8 cellular contexts compared by ENCODE assay signal in genomic region chr4:148444296-148445070, GRCh38. TPM values are rescaled to one million over a fixed set of nuclear protein-coding genes. Genes with fewer than 3 reads are reported as not detected.
DNase-seq lines count a peak whose midpoint lies in the region; ATAC-seq and TF ChIP-seq lines count a peak whose summit lies in the region.

No MANE protein-coding gene starts in this region.

- peaks cover 27% of the 10 kb centered on the region for H3K4me1 Mint-ChIP-seq in brain

- H3K9me3 Mint-ChIP-seq in brain = no peaks in the 10 kb centered on the region

- no peak for TF ChIP-seq CTCF in GM12875 (IDR thresholded peaks at IDR 0.05; ENCODE audit: borderline replicate concordance, insufficient read depth, low read depth, low read length)
- no peak for TF ChIP-seq CTCF in brain (conservative IDR thresholded peaks at IDR 0.05)

- no peak for ATAC-seq in HG02588 (IDR thresholded peaks at IDR 0.05; ENCODE audit: unreplicated experiment)

- DNase-seq in T-helper 2 cell (peak; percentile 14 to 53 (median 35)), kidney tubule cell (ENCODE audit: low spot score) (peak; percentile 30), DMS153 treated with DMSO at 0.1 percent for 48 hours (lab: John Stamatoyannopoulos, UW; ENCODE audit: unreplicated experiment) (no peak), NCI-H2196 (lab: John Stamatoyannopoulos, UW; ENCODE audit: unreplicated experiment) (no peak)
- DNase-seq in stimulated activated CD4-positive, alpha-beta T cell treated with anti-CD3 and anti-CD28 coated beads, Interleukin-12 subunit alpha, Interleukin-12 subunit beta, amount 100 ng/mL, for 4 hours = peak; percentile 28

- H3K27ac Mint-ChIP-seq in brain = peak overlapping the region in 1 of 5 experiments; percentile 38

- H3K27me3 Mint-ChIP-seq in brain = peaks cover 92% of the 10 kb centered on the region

- no peaks in the 10 kb centered on the region for H3K36me3 Mint-ChIP-seq in brain

- H3K4me3 Mint-ChIP-seq in brain = peak overlapping the region; percentile 97 to 99 (median 98)

- peak overlapping the region; percentile 29 for H3K4me3 ChIP-seq in GM12875 (ENCODE audit: low read depth, low read length)

RNA-seq across cellular contexts. Expression of gene NR3C2, which starts 2.3 kb away (rescaled TPM):
- polyA plus RNA-seq in brain (ENCODE audit: insufficient read depth, low read depth, low replicate concordance) = 2.8 TPM

Comparison
In these comparisons a context has a peak if more than half of its experiments do, and no peak if none do; other contexts are left out.
1. DNase-seq: peak in T-helper 2 cell (5 of 5), kidney tubule cell (single experiment) and stimulated activated CD4-positive, alpha-beta T cell treated with anti-CD3 and anti-CD28 coated beads, Interleukin-12 subunit alpha, Interleukin-12 subunit beta, amount 100 ng/mL, for 4 hours (single experiment); none in DMS153 treated with DMSO at 0.1 percent for 48 hours (single experiment) and NCI-H2196 (single experiment).